ENCODE assay signal across 13 cellular contexts in genomic region chr10:8102708-8103401, GRCh38. TPM values are rescaled to one million over a fixed set of nuclear protein-coding genes. Genes with fewer than 3 reads are reported as not detected.
A peak's percentile ranks its signal among the peaks of the same experiment; 100 is the strongest.
DNase-seq lines count a peak whose midpoint lies in the region; ATAC-seq, FAIRE-seq and TF ChIP-seq lines count a peak whose summit lies in the region.
"Had no signal": no experiment of that assay in that cellular context is flagged by ENCODE, and none has a peak within 500 bp of the region (broad histone marks: within the 10 kb centered on the region; RNA-seq: fewer than 3 reads in every experiment).

No MANE protein-coding gene starts in this region.

- no peak overlapping the region for H3K4me3 Mint-ChIP-seq in T-helper 17 cell
- peak overlapping the region; percentile 58 for H3K4me3 Mint-ChIP-seq in type B pancreatic cell
- H3K4me3 Mint-ChIP-seq: neural crest cell had no signal

- no peaks in the 10 kb centered on the region for H3K9me3 ChIP-seq in T-helper 17 cell (ENCODE audit: control insufficient read depth, low read length, poor library complexity, severe bottlenecking)

- H3K4me1 Mint-ChIP-seq in T-helper 17 cell (peaks cover 7% of the 10 kb centered on the region), type B pancreatic cell (ENCODE audit: unreplicated experiment) (peaks cover 7% of the 10 kb centered on the region)
- H3K4me1 Mint-ChIP-seq: neural crest cell had no signal

- H3K36me3 Mint-ChIP-seq in T-helper 17 cell (ENCODE audit: low read depth) (no peaks in the 10 kb centered on the region), type B pancreatic cell (no peaks in the 10 kb centered on the region)

- TF ChIP-seq CTCF in type B pancreatic cell (conservative IDR thresholded peaks at IDR 0.05), result no peak

- H3K27me3 Mint-ChIP-seq in T-helper 17 cell (peaks cover 4% of the 10 kb centered on the region), type B pancreatic cell (peaks cover 11% of the 10 kb centered on the region)

- DNase-seq in NCI-H748 (lab: John Stamatoyannopoulos, UW; ENCODE audit: unreplicated experiment), result peak; percentile 2
- no peak for DNase-seq in NCI-H748 treated with DMSO at 0.1 percent for 48 hours (lab: John Stamatoyannopoulos, UW)
- no peak for DNase-seq in T-helper 17 cell
- no peak for DNase-seq in type B pancreatic cell (ENCODE audit: extremely low spot score, unreplicated experiment)
- no peak for DNase-seq in frontal cortex (ENCODE audit: low spot score in 2 of 2)
- DNase-seq in NK-92 treated with Interleukin-12 subunit alpha and Interleukin-12 subunit beta, amount 100 ng/mL, for 24 hours (lab: John Stamatoyannopoulos, UW), result no peak
- DNase-seq: DMS 273 treated with DMSO at 0.1 percent for 48 hours; erythroblast; kidney; stimulated activated CD4-positive, alpha-beta T cell treated with anti-CD3 and anti-CD28 coated beads, Interleukin-15, amount 100 ng/mL, for 24 hours had no signal

- no peaks in the 10 kb centered on the region for H3K9me3 Mint-ChIP-seq in type B pancreatic cell
- H3K9me3 Mint-ChIP-seq: neural crest cell had no signal

- FAIRE-seq in frontal cortex (lab: Jason Lieb, UNC), result no peak
- FAIRE-seq: kidney had no signal

- ATAC-seq in HG02610 (IDR thresholded peaks at IDR 0.05; ENCODE audit: unreplicated experiment) (peak; percentile 88), T-helper 17 cell (peak; percentile 57), SK-N-SH treated with all-trans-retinoic acid at 6 μM for 48 hours (no peak)

- H3K27ac Mint-ChIP-seq in T-helper 17 cell (peak overlapping the region; percentile 32), type B pancreatic cell (peak overlapping the region; percentile 51)

TF ChIP-seq in SK-N-SH treated with all-trans-retinoic acid at 6 μM for 48 hours, 23 proteins besides CTCF, POLR2A, EP300 and RAD21:
- TF ChIP-seq GLIS3 (CRISPR knock-in tag; IDR thresholded peaks at IDR 0.05) (no peak), ZFP3 (CRISPR knock-in tag; IDR thresholded peaks at IDR 0.05) (no peak), ZNF8 (CRISPR knock-in tag; IDR thresholded peaks at IDR 0.05) (no peak), ISL1 (CRISPR knock-in tag; IDR thresholded peaks at IDR 0.05) (no peak), TOX (CRISPR knock-in tag; IDR thresholded peaks at IDR 0.05; ENCODE audit: borderline replicate concordance) (no peak), OSR1 (CRISPR knock-in tag; IDR thresholded peaks at IDR 0.05) (no peak), POU6F1 (CRISPR knock-in tag; IDR thresholded peaks at IDR 0.05; ENCODE audit: borderline replicate concordance, low read depth) (no peak), CREB5 (CRISPR knock-in tag; IDR thresholded peaks at IDR 0.05; ENCODE audit: low read depth) (no peak), TCF4 (CRISPR knock-in tag; IDR thresholded peaks at IDR 0.05; ENCODE audit: borderline replicate concordance) (no peak), CSRNP3 (CRISPR knock-in tag; IDR thresholded peaks at IDR 0.05) (no peak), ZFP30 (CRISPR knock-in tag; IDR thresholded peaks at IDR 0.05) (no peak)
- TF ChIP-seq, protein P1, sequence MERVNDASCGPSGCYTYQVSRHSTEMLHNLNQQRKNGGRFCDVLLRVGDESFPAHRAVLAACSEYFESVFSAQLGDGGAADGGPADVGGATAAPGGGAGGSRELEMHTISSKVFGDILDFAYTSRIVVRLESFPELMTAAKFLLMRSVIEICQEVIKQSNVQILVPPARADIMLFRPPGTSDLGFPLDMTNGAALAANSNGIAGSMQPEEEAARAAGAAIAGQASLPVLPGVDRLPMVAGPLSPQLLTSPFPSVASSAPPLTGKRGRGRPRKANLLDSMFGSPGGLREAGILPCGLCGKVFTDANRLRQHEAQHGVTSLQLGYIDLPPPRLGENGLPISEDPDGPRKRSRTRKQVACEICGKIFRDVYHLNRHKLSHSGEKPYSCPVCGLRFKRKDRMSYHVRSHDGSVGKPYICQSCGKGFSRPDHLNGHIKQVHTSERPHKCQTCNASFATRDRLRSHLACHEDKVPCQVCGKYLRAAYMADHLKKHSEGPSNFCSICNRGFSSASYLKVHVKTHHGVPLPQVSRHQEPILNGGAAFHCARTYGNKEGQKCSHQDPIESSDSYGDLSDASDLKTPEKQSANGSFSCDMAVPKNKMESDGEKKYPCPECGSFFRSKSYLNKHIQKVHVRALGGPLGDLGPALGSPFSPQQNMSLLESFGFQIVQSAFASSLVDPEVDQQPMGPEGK (CRISPR knock-in tag; IDR thresholded peaks at IDR 0.05; ENCODE audit: borderline replicate concordance), result no peak

RNA-seq across cellular contexts. Expression of gene GATA3, which starts 48.4 kb away (rescaled TPM):
- 100 to 1,000 TPM in 1 of 2 donors, 10 to 100 TPM in 1; 91.9 to 149 TPM for total RNA-seq in T-helper 17 cell
- 18.5 and 71.4 TPM in 2 replicates for total RNA-seq in type B pancreatic cell (ENCODE audit: low replicate concordance)
- total RNA-seq in frontal cortex, result not detected

Comparison
In these comparisons a context has a peak if more than half of its experiments do, and no peak if none do; other contexts are left out.
1. RNA of gene GATA3, which starts 48.4 kb away (total RNA-seq): 91.9 to 149 TPM in T-helper 17 cell and 18.5 to 71.4 TPM in type B pancreatic cell; not detected in frontal cortex (single experiment); every median in the first group is over 10 times any median in the second.